ENCODE assay signal across 1 cellular context in the genomic region with DNA sequence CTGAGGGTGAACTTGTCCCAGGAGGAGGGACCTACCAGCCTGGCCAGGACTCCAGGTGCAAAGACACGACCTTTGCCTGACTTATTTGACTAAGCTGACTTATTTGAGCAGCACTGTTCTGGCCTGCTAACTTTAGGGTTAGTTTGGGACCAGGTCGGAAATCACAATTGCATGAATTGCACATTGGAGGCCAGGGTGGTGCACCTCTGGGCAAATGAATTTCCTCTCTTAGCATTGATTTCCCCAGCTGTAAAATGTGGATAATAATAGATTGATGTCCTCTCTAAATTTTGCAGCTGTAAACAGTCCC.
A peak's percentile ranks its signal among the peaks of the same experiment; 100 is the strongest.
TF ChIP-seq lines count a peak whose summit lies in the region.

No MANE protein-coding gene starts in this region.

TF ChIP-seq in HepG2, 621 proteins besides CTCF, POLR2A, EP300 and RAD21:
- TF ChIP-seq ZSCAN31 (CRISPR knock-in tag; IDR thresholded peaks at IDR 0.05; ENCODE audit: low read depth) (0 out of 2 replicates have a peak, but pooled peaks have one; percentile 1), MED8 (CRISPR knock-in tag; IDR thresholded peaks at IDR 0.05; ENCODE audit: insufficient replicate concordance) (peak; percentile 37), PPARG (CRISPR knock-in tag; conservative IDR thresholded peaks at IDR 0.05) (peak; percentile 74), ZNF333 (CRISPR knock-in tag; IDR thresholded peaks at IDR 0.05; ENCODE audit: borderline replicate concordance) (0 out of 2 replicates have a peak, but pooled peaks have one; percentile 40), ZFX (CRISPR knock-in tag; IDR thresholded peaks at IDR 0.05; ENCODE audit: low read depth) (peak; percentile 42), ZNF639 (CRISPR knock-in tag; conservative IDR thresholded peaks at IDR 0.05) (no peak), KMT2B (CRISPR knock-in tag; IDR thresholded peaks at IDR 0.05) (no peak), ZNF264 (CRISPR knock-in tag; IDR thresholded peaks at IDR 0.05) (no peak), ZMYM4 (CRISPR knock-in tag; IDR thresholded peaks at IDR 0.05) (0 out of 2 replicates have a peak, but pooled peaks have one; percentile 3), ZNF121 (CRISPR knock-in tag; IDR thresholded peaks at IDR 0.05) (peak; percentile 80), ZNF770 (CRISPR knock-in tag; IDR thresholded peaks at IDR 0.05) (peak; percentile 64)
- TF ChIP-seq, protein P1, sequence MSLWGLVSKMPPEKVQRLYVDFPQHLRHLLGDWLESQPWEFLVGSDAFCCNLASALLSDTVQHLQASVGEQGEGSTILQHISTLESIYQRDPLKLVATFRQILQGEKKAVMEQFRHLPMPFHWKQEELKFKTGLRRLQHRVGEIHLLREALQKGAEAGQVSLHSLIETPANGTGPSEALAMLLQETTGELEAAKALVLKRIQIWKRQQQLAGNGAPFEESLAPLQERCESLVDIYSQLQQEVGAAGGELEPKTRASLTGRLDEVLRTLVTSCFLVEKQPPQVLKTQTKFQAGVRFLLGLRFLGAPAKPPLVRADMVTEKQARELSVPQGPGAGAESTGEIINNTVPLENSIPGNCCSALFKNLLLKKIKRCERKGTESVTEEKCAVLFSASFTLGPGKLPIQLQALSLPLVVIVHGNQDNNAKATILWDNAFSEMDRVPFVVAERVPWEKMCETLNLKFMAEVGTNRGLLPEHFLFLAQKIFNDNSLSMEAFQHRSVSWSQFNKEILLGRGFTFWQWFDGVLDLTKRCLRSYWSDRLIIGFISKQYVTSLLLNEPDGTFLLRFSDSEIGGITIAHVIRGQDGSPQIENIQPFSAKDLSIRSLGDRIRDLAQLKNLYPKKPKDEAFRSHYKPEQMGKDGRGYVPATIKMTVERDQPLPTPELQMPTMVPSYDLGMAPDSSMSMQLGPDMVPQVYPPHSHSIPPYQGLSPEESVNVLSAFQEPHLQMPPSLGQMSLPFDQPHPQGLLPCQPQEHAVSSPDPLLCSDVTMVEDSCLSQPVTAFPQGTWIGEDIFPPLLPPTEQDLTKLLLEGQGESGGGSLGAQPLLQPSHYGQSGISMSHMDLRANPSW (CRISPR knock-in tag; IDR thresholded peaks at IDR 0.05; ENCODE audit: borderline replicate concordance): peak; percentile 29; the same call in 1 of the 2 replicates
